ENCODE assay signal across 18 cellular contexts in genomic region chr5:134935711-134936602, GRCh38. TPM values are rescaled to one million over a fixed set of nuclear protein-coding genes. Genes with fewer than 3 reads are reported as not detected.
DNase-seq lines count a peak whose midpoint lies in the region; FAIRE-seq and TF ChIP-seq lines count a peak whose summit lies in the region.
"Had no signal": no experiment of that assay in that cellular context is flagged by ENCODE, and none has a peak within 500 bp of the region (broad histone marks: within the 10 kb centered on the region; RNA-seq: fewer than 3 reads in every experiment).

No MANE protein-coding gene starts in this region.

- no peaks in the 10 kb centered on the region for H3K4me1 ChIP-seq in H9 (ENCODE audit: insufficient read depth, low read length)
- H3K4me1 ChIP-seq in endothelial cell of umbilical vein (ENCODE audit: control insufficient read depth, extremely low read depth, insufficient read depth, low read length): no peaks in the 10 kb centered on the region
- H3K4me1 ChIP-seq in thyroid gland: peaks cover 0 to 4% of the 10 kb centered on the region in 2 donors
- H3K4me1 ChIP-seq: BLaER1 had no signal

- H3K4me3 ChIP-seq in endothelial cell of umbilical vein (replicated peaks in 1 of 3; ENCODE audit: insufficient read depth in 1 of 3, low read depth in 1 of 3, low read length in 3 of 3): no peak overlapping the region
- H3K4me3 ChIP-seq in thyroid gland (replicated peaks in 1 of 3): no peak overlapping the region
- H3K4me3 ChIP-seq: BLaER1, GM23338 had no signal

- H2BK20ac ChIP-seq in H9 (ENCODE audit: low read depth, low read length, poor library complexity, severe bottlenecking): no peak overlapping the region

- H3K9me3 ChIP-seq in H9 (ENCODE audit: control insufficient read depth, low read depth, low read length) (no peaks in the 10 kb centered on the region), endothelial cell of umbilical vein (replicated peaks; ENCODE audit: control insufficient read depth, insufficient read depth, low read length) (no peaks in the 10 kb centered on the region), thyroid gland (no peaks in the 10 kb centered on the region)
- H3K9me3 ChIP-seq: BLaER1 had no signal

- H2AFZ ChIP-seq in H9 (ENCODE audit: low read length) (no peak overlapping the region), endothelial cell of umbilical vein (ENCODE audit: low read depth, low read length) (no peak overlapping the region)
- H2AFZ ChIP-seq: GM23338 had no signal

- no peak overlapping the region for H2AK5ac ChIP-seq in H9 (ENCODE audit: insufficient read length, low read length)

- H4K5ac ChIP-seq in H9 (ENCODE audit: insufficient read length, low read depth, low read length): no peak overlapping the region

- no peak overlapping the region for H3K9ac ChIP-seq in H9 (ENCODE audit: extremely low read depth, insufficient read length, low read length)
- H3K9ac ChIP-seq in endothelial cell of umbilical vein (replicated peaks; ENCODE audit: extremely low read depth, insufficient read depth, low read length): no peak overlapping the region
- H3K9ac ChIP-seq: BLaER1 had no signal

- H3K27me3 ChIP-seq in H9 (ENCODE audit: insufficient read depth, low read length) (no peaks in the 10 kb centered on the region), endothelial cell of umbilical vein (ENCODE audit: control insufficient read depth in 2 of 2, insufficient read depth in 2 of 2, low read length in 2 of 2) (no peaks in the 10 kb centered on the region), thyroid gland (no peaks in the 10 kb centered on the region)
- H3K27me3 ChIP-seq: BLaER1 had no signal

- H3K18ac ChIP-seq in H9 (ENCODE audit: insufficient read length, low read depth, low read length): no peak overlapping the region

- H3K79me1 ChIP-seq in H9 (ENCODE audit: insufficient read depth, low read depth, low read length, poor library complexity, severe bottlenecking): no peaks in the 10 kb centered on the region

- no peak overlapping the region for H3K23ac ChIP-seq in H9 (ENCODE audit: insufficient read length, low read depth, low read length)

- no peak overlapping the region for H3T11ph ChIP-seq in H9 (ENCODE audit: low read length)

- H2BK120ac ChIP-seq in H9 (ENCODE audit: low read depth, low read length, poor library complexity, severe bottlenecking): no peak overlapping the region

- no peak for TF ChIP-seq CTCF in H9 (conservative IDR thresholded peaks at IDR 0.05)
- no peak for TF ChIP-seq CTCF in endothelial cell of umbilical vein (IDR thresholded peaks at IDR 0.05; ENCODE audit: extremely low read depth in 1 of 2, insufficient read depth in 1 of 2, low read depth in 1 of 2, low read length in 2 of 2)
- TF ChIP-seq CTCF in nephron progenitor cell (IDR thresholded peaks at IDR 0.05): no peak
- no peak for TF ChIP-seq CTCF in thyroid gland (IDR thresholded peaks at IDR 0.05)
- no peak for TF ChIP-seq CTCF in GM10248 (IDR thresholded peaks at IDR 0.05; ENCODE audit: control extremely low read depth, extremely low read depth, low read depth, missing control alignments)

- no peaks in the 10 kb centered on the region for H3K9me3 Mint-ChIP-seq in H9
- no peaks in the 10 kb centered on the region for H3K9me3 Mint-ChIP-seq in nephron progenitor cell
- H3K9me3 Mint-ChIP-seq: CD8-positive, alpha-beta T cell; GM23338 had no signal

- H4K91ac ChIP-seq in H9 (ENCODE audit: insufficient read length, low read depth, low read length): no peak overlapping the region

- H3K4me3 Mint-ChIP-seq in H9 (no peak overlapping the region), nephron progenitor cell (no peak overlapping the region)
- H3K4me3 Mint-ChIP-seq: CD8-positive, alpha-beta T cell; GM23338 had no signal

- CTCF ChIA-PET in endothelial cell of umbilical vein (lab: Charles Lee) (no interaction called here), GM10248 (lab: Yijun Ruan, JAX) (interaction anchor here (2.2 kb wide), 1 partner anchor 13 kb away, joined by 5 read pairs; no protein-coding TSS in a partner anchor)

- no peaks in the 10 kb centered on the region for H3K23me2 ChIP-seq in H9 (ENCODE audit: insufficient read length, low read depth, low read length, poor library complexity, severe bottlenecking)

- no peak overlapping the region for H3K4ac ChIP-seq in H9 (ENCODE audit: low read depth, low read length)

- H3K27ac ChIP-seq in H9 (ENCODE audit: insufficient read length, low read depth, low read length): no peak overlapping the region
- no peak overlapping the region for H3K27ac ChIP-seq in endothelial cell of umbilical vein (ENCODE audit: insufficient read depth, low read depth, low read length)
- H3K27ac ChIP-seq in thyroid gland: peak overlapping the region in 2 of 3 donors; percentile 55 to 64
- H3K27ac ChIP-seq: BLaER1 had no signal

- TF ChIP-seq POLR2A in endothelial cell of umbilical vein (IDR thresholded peaks at IDR 0.05; ENCODE audit: low read depth, low read length) (no peak), thyroid gland (IDR thresholded peaks at IDR 0.05) (no peak)

- H2BK12ac ChIP-seq in H9 (ENCODE audit: insufficient read length, low read depth, low read length): no peak overlapping the region

- FAIRE-seq in endothelial cell of umbilical vein (lab: Jason Lieb, UNC): no peak
- FAIRE-seq: HepG2 had no signal

- no peak overlapping the region for H3K56ac ChIP-seq in H9 (ENCODE audit: insufficient read length, low read depth, low read length)

- H3K4me2 ChIP-seq in H9 (ENCODE audit: insufficient read depth, insufficient read length, low read length) (no peak overlapping the region), endothelial cell of umbilical vein (ENCODE audit: insufficient read depth, low read length) (no peak overlapping the region)
- H3K4me2 ChIP-seq: BLaER1, GM23338 had no signal

- H3K79me2 ChIP-seq in H9 (ENCODE audit: insufficient read depth, low read length) (no peaks in the 10 kb centered on the region; the same call in 1 of the 2 replicates), endothelial cell of umbilical vein (ENCODE audit: control insufficient read depth, insufficient read depth, low read length) (no peaks in the 10 kb centered on the region)

- BruUV-seq in endothelial cell of umbilical vein (replicated peaks; lab: Mats Ljungman, UMichigan): no TSS peak

- no CpG with 5 or more reads among the region's 12 CpGs for WGBS in H9 (ENCODE audit: extremely low coverage, insufficient read length, low lambda C conversion rate)
- WGBS in thyroid gland, 2 donors: 56 to 59% methylated on average over 12 of the region's 12 CpGs

- POLR2A ChIA-PET in endothelial cell of umbilical vein (lab: Charles Lee) (no interaction called here), GM10248 (lab: Yijun Ruan, JAX) (no interaction called here)

- no peak overlapping the region for H4K8ac ChIP-seq in H9 (replicated peaks; ENCODE audit: insufficient read length, low read depth, low read length)

- no peak overlapping the region for H2BK5ac ChIP-seq in H9 (ENCODE audit: insufficient read length, low read length)

- peaks cover 5 to 7% of the 10 kb centered on the region in 2 experiments for H3K4me1 Mint-ChIP-seq in H9
- peaks cover 6% of the 10 kb centered on the region for H3K4me1 Mint-ChIP-seq in nephron progenitor cell

- H3K14ac ChIP-seq in H9 (ENCODE audit: insufficient read depth, low read length): no peak overlapping the region

- DNase-seq in H9: no peak
- DNase-seq in endothelial cell of umbilical vein (ENCODE audit: low read depth, low spot score): peak; percentile 35
- DNase-seq in nephron progenitor cell: no peak
- DNase-seq in thyroid gland: peak; percentile 69 to 70
- no peak for DNase-seq in OCI-M1 (lab: John Stamatoyannopoulos, UW)
- DNase-seq in HK-2 (ENCODE audit: unreplicated experiment): no peak
- no peak for DNase-seq in GM10248 (ENCODE audit: extremely low spot score)
- DNase-seq: CD8-positive, alpha-beta T cell; KG1; MV-4-11; NCI-H1694 treated with DMSO at 0.1 percent for 48 hours; NCI-H510A; NCI-H748 treated with DMSO at 0.1 percent for 48 hours; RPMI8226; SIG-M5 had no signal

- H3K27me3 Mint-ChIP-seq in H9 (ENCODE audit: low read depth) (no peaks in the 10 kb centered on the region), nephron progenitor cell (ENCODE audit: low read depth, poor library complexity) (no peaks in the 10 kb centered on the region)

- H3K36me3 ChIP-seq in endothelial cell of umbilical vein (ENCODE audit: control insufficient read depth in 2 of 2, extremely low read depth in 1 of 2, insufficient read depth in 2 of 2, low read length in 2 of 2) (no peaks in the 10 kb centered on the region), thyroid gland (no peaks in the 10 kb centered on the region)

- H3K36me3 Mint-ChIP-seq in H9 (ENCODE audit: insufficient read depth in 1 of 3, low read depth in 3 of 3) (peaks cover 0 to 21% (median under 1%) of the 10 kb centered on the region in 3 experiments; a peak in 4 of 7 replicates), nephron progenitor cell (ENCODE audit: low read depth) (peaks cover 6% of the 10 kb centered on the region)

- H3K27ac Mint-ChIP-seq in H9 (peak overlapping the region in 2 of 3 experiments; percentile 52 to 55; a peak in 1 of 7 replicates), nephron progenitor cell (peak overlapping the region; percentile 96)
- H3K27ac Mint-ChIP-seq: CD8-positive, alpha-beta T cell; GM23338 had no signal

- intact Hi-C loops in endothelial cell of umbilical vein (cut with micrococcal nuclease): no loop called here
- intact Hi-C loops in thyroid gland (cut with DNase I): no loop called here

- dilution Hi-C loops in endothelial cell of umbilical vein (cut with MboI; ENCODE audit: extremely low pct_ligation_motif_present, low sequenced_read_pairs): no loop called here

- no peaks in the 10 kb centered on the region for H3K9me1 ChIP-seq in endothelial cell of umbilical vein (replicated peaks; ENCODE audit: control insufficient read depth, extremely low read depth, insufficient read depth, low read length)

- H4K20me1 ChIP-seq in H9 (ENCODE audit: control insufficient read depth, insufficient read depth, insufficient read length) (no peaks in the 10 kb centered on the region), endothelial cell of umbilical vein (replicated peaks; ENCODE audit: control insufficient read depth, extremely low read depth, insufficient read depth, low read length) (no peaks in the 10 kb centered on the region)
- H4K20me1 ChIP-seq: BLaER1 had no signal

- H2BK15ac ChIP-seq in H9 (ENCODE audit: low read depth, low read length): no peak overlapping the region

RNA-seq across cellular contexts. Expression of gene PCBD2, which starts 31.0 kb away (rescaled TPM):
- total RNA-seq in H9 (2021): 11.0 and 11.9 TPM in 2 replicates
- 10.0 and 10.7 TPM in 2 replicates for total RNA-seq in endothelial cell of umbilical vein
- polyA plus RNA-seq in endothelial cell of umbilical vein: 4.0 and 4.2 TPM in 2 replicates
- polyA plus RNA-seq in endothelial cell of umbilical vein (2011; cell fraction: cytosol; rRNA removed): 5.2 and 5.5 TPM in 2 replicates
- 5.9 and 8.6 TPM in 2 replicates for polyA plus RNA-seq in endothelial cell of umbilical vein (2011; cell fraction: nucleus; rRNA removed)
- polyA plus RNA-seq in endothelial cell of umbilical vein (2012): 4.7 and 6.3 TPM in 2 replicates
- polyA minus RNA-seq in endothelial cell of umbilical vein: 3.9 TPM in 2 replicates
- polyA minus RNA-seq in endothelial cell of umbilical vein (2011; cell fraction: cytosol; rRNA and poly(A)+ RNA removed): 6.8 TPM
- 5.0 and 9.0 TPM in 2 replicates for polyA minus RNA-seq in endothelial cell of umbilical vein (2011; cell fraction: nucleus; rRNA and poly(A)+ RNA removed)
- total RNA-seq in thyroid gland: 10 to 100 TPM; 12.6 to 24.4 (median 17.7) TPM

RNA-seq across cellular contexts. Expression of gene CATSPER3, which starts 31.8 kb away (rescaled TPM):
- total RNA-seq in H9 (2021) (0.31 and 0.50 TPM in 2 replicates), endothelial cell of umbilical vein (0.71 TPM in 1 of 2 replicates, not detected in the other), thyroid gland (under 1 TPM in 1 of 4 donors, not detected in 3; 0.56 TPM)
- 0.35 and 0.43 TPM in 2 replicates for polyA plus RNA-seq in endothelial cell of umbilical vein
- polyA plus RNA-seq in endothelial cell of umbilical vein (2011; cell fraction: cytosol; rRNA removed): 0.18 and 0.26 TPM in 2 replicates
- 0.61 and 0.64 TPM in 2 replicates for polyA plus RNA-seq in endothelial cell of umbilical vein (2011; cell fraction: nucleus; rRNA removed)
- not detected in 2 replicates for polyA plus RNA-seq in endothelial cell of umbilical vein (2012)
- 0.17 TPM in 1 of 2 replicates, not detected in the other for polyA minus RNA-seq in endothelial cell of umbilical vein
- polyA minus RNA-seq in endothelial cell of umbilical vein (2011; cell fraction: cytosol; rRNA and poly(A)+ RNA removed): not detected
- 0.43 TPM in 1 of 2 replicates, not detected in the other for polyA minus RNA-seq in endothelial cell of umbilical vein (2011; cell fraction: nucleus; rRNA and poly(A)+ RNA removed)
- total RNA-seq: GM23338 had no signal

Comparison
In these comparisons a context has a peak if more than half of its experiments do, and no peak if none do; other contexts are left out.
1. DNase-seq: peak in endothelial cell of umbilical vein (single experiment) and thyroid gland (2 of 2); none in H9 (single experiment), nephron progenitor cell (single experiment), OCI-M1 (single experiment), HK-2 (single experiment) and GM10248 (single experiment).
2. H3K27ac ChIP-seq: peak in thyroid gland (2 of 3); none in H9 (single experiment) and endothelial cell of umbilical vein (single experiment).